ENCODE assay signal across 15 cellular contexts in the genomic region with DNA sequence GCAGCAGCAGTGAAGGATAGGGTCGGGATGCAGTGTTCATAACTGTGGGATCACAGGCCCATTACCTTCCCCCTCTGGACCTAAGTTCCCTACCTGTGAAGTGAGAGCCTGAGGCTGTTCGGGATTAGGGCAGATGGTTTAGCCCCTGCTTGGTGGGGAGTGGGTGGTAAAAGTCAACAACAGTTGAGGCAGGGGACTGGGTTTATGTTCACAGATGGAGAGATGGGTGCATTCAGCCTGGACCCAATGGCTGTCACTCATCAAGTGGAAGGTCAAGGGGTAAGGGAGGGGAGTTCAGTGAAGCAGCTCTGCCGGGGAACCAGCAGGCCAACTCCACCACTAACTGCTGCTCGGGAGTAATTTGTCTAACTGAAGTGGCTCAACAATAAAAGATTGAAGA.
DNase-seq lines count a peak whose midpoint lies in the region; TF ChIP-seq lines count a peak whose summit lies in the region.
"Had no signal": no experiment of that assay in that cellular context is flagged by ENCODE, and none has a peak within 500 bp of the region (broad histone marks: within the 10 kb centered on the region; RNA-seq: fewer than 3 reads in every experiment).

No MANE protein-coding gene starts in this region.

- CTCF ChIA-PET in MCF 10A (lab: Yijun Ruan, JAX), result interaction anchor here (4.4 kb wide), 1 partner anchor 13 kb away, joined by 23 read pairs; no protein-coding TSS in a partner anchor

- no peaks in the 10 kb centered on the region for H3K27me3 Mint-ChIP-seq in MCF 10A (ENCODE audit: insufficient read depth, unreplicated experiment)
- H3K27me3 Mint-ChIP-seq: CD4-positive, alpha-beta T cell had no signal

- H3K36me3 ChIP-seq in vagina, result no peaks in the 10 kb centered on the region
- H3K36me3 ChIP-seq: HAP-1 had no signal

- no peak overlapping the region for H3K4me3 ChIP-seq in vagina
- H3K4me3 ChIP-seq: HAP-1 had no signal

- TF ChIP-seq POLR2A in vagina (IDR thresholded peaks at IDR 0.05), result no peak

- BruUV-seq in MCF 10A (replicated peaks; lab: Mats Ljungman, UMichigan), result no TSS peak

- TF ChIP-seq CTCF in vagina (IDR thresholded peaks at IDR 0.05), result no peak
- TF ChIP-seq CTCF in MCF 10A (IDR thresholded peaks at IDR 0.05; ENCODE audit: unreplicated experiment), result no peak

- H3K27ac Mint-ChIP-seq in MCF 10A (ENCODE audit: low read depth, unreplicated experiment), result no peak overlapping the region
- H3K27ac Mint-ChIP-seq: CD4-positive, alpha-beta T cell had no signal

- H3K27me3 ChIP-seq in vagina, result no peaks in the 10 kb centered on the region

- H3K36me3 Mint-ChIP-seq in MCF 10A (ENCODE audit: insufficient read depth, unreplicated experiment), result no peaks in the 10 kb centered on the region

- H3K4me1 Mint-ChIP-seq in MCF 10A (ENCODE audit: insufficient read depth, unreplicated experiment), result no peaks in the 10 kb centered on the region

- no peaks in the 10 kb centered on the region for H3K9me3 ChIP-seq in vagina
- H3K9me3 ChIP-seq: HAP-1 had no signal

- no peak overlapping the region for H3K4me3 Mint-ChIP-seq in MCF 10A (ENCODE audit: unreplicated experiment)
- H3K4me3 Mint-ChIP-seq: CD4-positive, alpha-beta T cell had no signal

- no peak overlapping the region for H3K27ac ChIP-seq in vagina

- peak; percentile 51 for DNase-seq in activated CD8-positive, alpha-beta memory T cell treated with anti-CD3 and anti-CD28 coated beads for 24 hours
- DNase-seq in activated CD8-positive, alpha-beta memory T cell treated with anti-CD3 and anti-CD28 coated beads, Interleukin-2, amount 50 U/mL, for 48 hours, result no peak
- DNase-seq in DMS79 treated with DMSO at 0.1 percent for 48 hours (lab: John Stamatoyannopoulos, UW) (peak; percentile 41), islet precursor cell (peak; percentile 22), vagina (ENCODE audit: extremely low spot score in 2 of 2) (peak; percentile 67 to 71), MCF 10A (ENCODE audit: unreplicated experiment) (no peak)
- DNase-seq in NK-92 treated with Interleukin-12 subunit alpha and Interleukin-12 subunit beta, amount 100 ng/mL, for 24 hours (lab: John Stamatoyannopoulos, UW), result no peak
- DNase-seq: ACHN, C1 segment of cervical spinal cord, Calu3, DMS 273 treated with DMSO at 0.1 percent for 48 hours, GDM1, GOT3 had no signal

- peaks cover 39% of the 10 kb centered on the region for H3K4me1 ChIP-seq in vagina
- H3K4me1 ChIP-seq: HAP-1 had no signal

- POLR2A ChIA-PET in MCF 10A (lab: Yijun Ruan, JAX), result no interaction called here

- intact Hi-C loops in vagina (cut with DNase I), result loop anchor here (10.0 kb wide), 1 partner anchor 69 kb away; no protein-coding TSS in a partner anchor
- intact Hi-C loops in MCF 10A (cut with micrococcal nuclease), result no loop called here

- no peaks in the 10 kb centered on the region for H3K9me3 Mint-ChIP-seq in MCF 10A (ENCODE audit: unreplicated experiment)
- H3K9me3 Mint-ChIP-seq: CD4-positive, alpha-beta T cell had no signal

Comparison
In these comparisons a context has a peak if more than half of its experiments do, and no peak if none do; other contexts are left out.
1. DNase-seq: peak in activated CD8-positive, alpha-beta memory T cell treated with anti-CD3 and anti-CD28 coated beads for 24 hours (single experiment), DMS79 treated with DMSO at 0.1 percent for 48 hours (single experiment), islet precursor cell (single experiment) and vagina (2 of 2); none in activated CD8-positive, alpha-beta memory T cell treated with anti-CD3 and anti-CD28 coated beads, Interleukin-2, amount 50 U/mL, for 48 hours (single experiment), NK-92 treated with Interleukin-12 subunit alpha and Interleukin-12 subunit beta, amount 100 ng/mL, for 24 hours (single experiment) and MCF 10A (single experiment).